ENCODE assay signal across 18 cellular contexts in the genomic region with DNA sequence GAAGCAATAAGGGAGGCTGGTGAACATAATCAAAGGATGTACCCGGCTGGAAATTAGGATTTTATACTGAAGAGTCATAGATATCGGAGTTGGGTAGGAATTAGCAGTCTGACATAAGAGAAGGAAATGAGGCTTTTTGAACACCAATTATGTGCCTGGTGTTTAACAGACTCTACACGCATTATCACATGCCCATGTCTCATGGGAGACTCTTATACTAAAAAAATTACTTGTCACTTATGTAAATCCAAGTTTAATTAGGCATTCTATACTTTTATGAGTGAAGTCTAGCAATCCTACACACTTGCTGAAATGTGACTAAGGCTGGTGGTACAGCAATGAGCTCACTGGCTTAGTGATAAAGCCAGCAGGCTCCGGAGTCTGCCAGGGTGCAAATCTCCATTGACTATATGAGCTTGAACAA.
"Had no signal": no experiment of that assay in that cellular context is flagged by ENCODE, and none has a peak within 500 bp of the region (broad histone marks: within the 10 kb centered on the region; RNA-seq: fewer than 3 reads in every experiment).

No MANE protein-coding gene starts in this region.

- H3K4me3 ChIP-seq: adrenal gland, esophagus squamous epithelium, left lung, neural progenitor cell, ovary, testis had no signal

- H3K27ac Mint-ChIP-seq: activated CD4-positive, alpha-beta T cell treated with anti-CD3 and anti-CD28 coated beads, Interleukin-2, amount 10 ng/mL, durations not matched to agents 24 days and 14 days; activated T-helper 2 cell treated with anti-CD3 and anti-CD28 coated beads, Interferon-gamma antibody, Interleukin-2, Interleukin-4, amounts not matched to agents 10 μg/mL and 5 μg/mL and 100 μg/mL, durations not matched to agents 14 hours and 24 hours and 36 hours; stimulated activated naive CD8-positive, alpha-beta T cell treated with anti-CD3 and anti-CD28 coated beads, Interleukin-15, Interleukin-2, amounts not matched to agents 100 ng/mL and 50 ng/mL, for 24 hours had no signal

- ATAC-seq: left lung had no signal

- H3K36me3 ChIP-seq: adrenal gland, esophagus squamous epithelium, left lung, neural progenitor cell, ovary had no signal

- H3K4me1 ChIP-seq: adrenal gland, esophagus squamous epithelium, left lung, neural progenitor cell, testis had no signal

- H3K27me3 ChIP-seq: adrenal gland, left lung, neural progenitor cell, ovary, testis had no signal

- H3K27ac ChIP-seq: adrenal gland, esophagus squamous epithelium, left lung, neural progenitor cell, ovary, testis had no signal

- H2AFZ ChIP-seq: neural progenitor cell had no signal

- DNase-seq: activated CD4-positive, alpha-beta T cell treated with anti-CD3 and anti-CD28 coated beads, Interleukin-2, amount 10 ng/mL, durations not matched to agents 24 days and 14 days; activated CD8-positive, alpha-beta memory T cell treated with anti-CD3 and anti-CD28 coated beads for 24 hours; activated naive CD4-positive, alpha-beta T cell treated with anti-CD3 and anti-CD28 coated beads, Interleukin-2, amount 50 U/mL, for 16 hours; adrenal gland; esophagus squamous epithelium; foreskin melanocyte; left lung; ovary; stimulated activated CD4-positive, alpha-beta T cell treated with anti-CD3 and anti-CD28 coated beads, Interleukin-15, amount 100 ng/mL, for 24 hours; stimulated activated CD4-positive, alpha-beta T cell treated with anti-CD3 and anti-CD28 coated beads, Interleukin-4, amount 100 ng/mL, for 24 hours; T-helper 1 cell; testis had no signal

- H3K4me3 Mint-ChIP-seq: activated CD4-positive, alpha-beta T cell treated with anti-CD3 and anti-CD28 coated beads, Interleukin-2, amount 10 ng/mL, durations not matched to agents 24 days and 14 days; brain; neural progenitor cell; stimulated activated naive CD8-positive, alpha-beta T cell treated with anti-CD3 and anti-CD28 coated beads, Interleukin-15, Interleukin-2, amounts not matched to agents 100 ng/mL and 50 ng/mL, for 24 hours had no signal

- H3K4me2 ChIP-seq: neural progenitor cell had no signal

- H3K4me1 Mint-ChIP-seq: activated CD4-positive, alpha-beta T cell treated with anti-CD3 and anti-CD28 coated beads, Interleukin-2, amount 10 ng/mL, durations not matched to agents 24 days and 14 days had no signal

- H3K9me3 ChIP-seq: adrenal gland, esophagus squamous epithelium, left lung, ovary, testis had no signal

- H3K27me3 Mint-ChIP-seq: activated CD4-positive, alpha-beta T cell treated with anti-CD3 and anti-CD28 coated beads, Interleukin-2, amount 10 ng/mL, durations not matched to agents 24 days and 14 days; brain had no signal

- H3K9me3 Mint-ChIP-seq: activated CD4-positive, alpha-beta T cell treated with anti-CD3 and anti-CD28 coated beads, Interleukin-2, amount 10 ng/mL, durations not matched to agents 24 days and 14 days; activated T-helper 2 cell treated with anti-CD3 and anti-CD28 coated beads, Interferon-gamma antibody, Interleukin-2, Interleukin-4, amounts not matched to agents 10 μg/mL and 5 μg/mL and 100 μg/mL, durations not matched to agents 14 hours and 24 hours and 36 hours; brain; neural progenitor cell; stimulated activated naive CD8-positive, alpha-beta T cell treated with anti-CD3 and anti-CD28 coated beads, Interleukin-15, Interleukin-2, amounts not matched to agents 100 ng/mL and 50 ng/mL, for 24 hours had no signal

- H3K9ac ChIP-seq: neural progenitor cell had no signal

- FAIRE-seq: endometrium, islet of Langerhans had no signal

- H3K36me3 Mint-ChIP-seq: brain, neural progenitor cell had no signal
